Comparison of ENCODE assay signal across 8 cellular contexts in genomic region chr11:57566564-57567209, GRCh38. TPM values are rescaled to one million over a fixed set of nuclear protein-coding genes. Genes with fewer than 3 reads are reported as not detected.
DNase-seq lines count a peak whose midpoint lies in the region; ATAC-seq and TF ChIP-seq lines count a peak whose summit lies in the region.

No MANE protein-coding gene starts in this region.

- H3K4me3 Mint-ChIP-seq in activated naive CD8-positive, alpha-beta T cell = peak overlapping the region; percentile 97

- no peaks in the 10 kb centered on the region for H3K9me3 Mint-ChIP-seq in activated naive CD8-positive, alpha-beta T cell (ENCODE audit: low read depth)

- no peaks in the 10 kb centered on the region for H3K36me3 ChIP-seq in cardiac muscle cell
- H3K36me3 ChIP-seq in left lung = peaks cover 0 to 6% of the 10 kb centered on the region in 2 donors

- DNase-seq in cardiac muscle cell (ENCODE audit: low read depth in 1 of 2, low spot score in 1 of 2) (peak in 1 of 2 donors; percentile 10), left cardiac atrium (no peak), left lung (no peak), glomerular visceral epithelial cell (ENCODE audit: extremely low spot score) (no peak), hippocampal formation (lab: John Stamatoyannopoulos, UW) (no peak), DMS 273 (lab: John Stamatoyannopoulos, UW; ENCODE audit: unreplicated experiment) (no peak)

- no peaks in the 10 kb centered on the region for H3K27me3 ChIP-seq in cardiac muscle cell
- H3K27me3 ChIP-seq in left lung = no peaks in the 10 kb centered on the region

- H3K9me3 ChIP-seq in cardiac muscle cell (ENCODE audit: low read depth) = no peaks in the 10 kb centered on the region
- H3K9me3 ChIP-seq in left lung = no peaks in the 10 kb centered on the region

- H3K4me1 ChIP-seq in cardiac muscle cell (ENCODE audit: low read depth) = peaks cover 9% of the 10 kb centered on the region
- H3K4me1 ChIP-seq in left lung = peaks cover 18 to 55% of the 10 kb centered on the region in 2 donors

- peaks cover 8% of the 10 kb centered on the region for H3K36me3 Mint-ChIP-seq in activated naive CD8-positive, alpha-beta T cell

- H3K27ac ChIP-seq in cardiac muscle cell (peak overlapping the region; percentile 82), left lung (peak overlapping the region; percentile 90 to 92), temporal lobe (ENCODE audit: low read depth, low read length) (peak overlapping the region; percentile 86)

- H3K4me1 Mint-ChIP-seq in activated naive CD8-positive, alpha-beta T cell (ENCODE audit: low read depth) = peaks cover 54% of the 10 kb centered on the region

- no peak for ATAC-seq in left cardiac atrium
- ATAC-seq in left lung = no peak

- no peaks in the 10 kb centered on the region for H3K27me3 Mint-ChIP-seq in activated naive CD8-positive, alpha-beta T cell

- peak overlapping the region; percentile 96 for H3K27ac Mint-ChIP-seq in activated naive CD8-positive, alpha-beta T cell

- TF ChIP-seq CTCF in cardiac muscle cell (IDR thresholded peaks at IDR 0.05; ENCODE audit: low read depth, low read length) (no peak), left lung (IDR thresholded peaks at IDR 0.05) (no peak)

- intact Hi-C loops in left cardiac atrium (cut with DNase I) (loop anchor here in 1 of 2 donors (5.0 kb wide), 1 partner anchor 76 kb away; no protein-coding TSS in a partner anchor), left lung (cut with DNase I) (loop anchor here in 1 of 2 donors (5.0 kb wide), 1 partner anchor 76 kb away; no protein-coding TSS in a partner anchor)

- H3K4me3 ChIP-seq in cardiac muscle cell (peak overlapping the region; percentile 87), left lung (peak overlapping the region; percentile 70 to 88)

RNA-seq across cellular contexts. Expression of gene UBE2L6, which starts 0.8 kb away (rescaled TPM):
- 113 and 129 TPM in 2 replicates for total RNA-seq in cardiac muscle cell
- 158 and 231 TPM in 2 replicates for polyA plus RNA-seq in cardiac muscle cell
- 10 to 100 TPM; 28.9 to 30.0 TPM for total RNA-seq in left cardiac atrium
- 100 to 1,000 TPM in 1 of 2 donors, 10 to 100 TPM in 1; 97.1 to 109 TPM for total RNA-seq in left lung
- 40.8 TPM for total RNA-seq in temporal lobe

RNA-seq across cellular contexts. Expression of gene SMTNL1, which starts 29.3 kb away (rescaled TPM):
- 0.11 TPM in 1 of 2 replicates, not detected in the other for total RNA-seq in cardiac muscle cell
- polyA plus RNA-seq in cardiac muscle cell = 0.47 and 0.89 TPM in 2 replicates
- not detected for total RNA-seq in left cardiac atrium
- total RNA-seq in left lung = not detected
- total RNA-seq in temporal lobe = not detected

RNA-seq across cellular contexts. Expression of gene SERPING1, which starts 30.8 kb away (rescaled TPM):
- total RNA-seq in cardiac muscle cell (42.8 and 51.9 TPM in 2 replicates), left cardiac atrium (100 to 1,000 TPM; 198 to 266 TPM), left lung (100 to 1,000 TPM; 195 to 329 TPM), temporal lobe (11.3 TPM)
- 80.7 and 123 TPM in 2 replicates for polyA plus RNA-seq in cardiac muscle cell

RNA-seq across cellular contexts. Expression of gene TIMM10, which starts 36.1 kb away (rescaled TPM):
- total RNA-seq in cardiac muscle cell (32.6 and 45.1 TPM in 2 replicates), left cardiac atrium (10 to 100 TPM; 58.0 to 58.9 TPM), left lung (10 to 100 TPM; 21.7 to 39.6 TPM), temporal lobe (27.0 TPM)
- polyA plus RNA-seq in cardiac muscle cell = 57.3 and 64.7 TPM in 2 replicates

RNA-seq across cellular contexts. Expression of gene SLC43A1, which starts 51.2 kb away (rescaled TPM):
- total RNA-seq in cardiac muscle cell (13.3 and 24.6 TPM in 2 replicates), left cardiac atrium (1 to 10 TPM; 5.8 to 7.2 TPM), left lung (10 to 100 TPM; 11.8 to 25.3 TPM), temporal lobe (1.2 TPM)
- 11.2 and 23.7 TPM in 2 replicates for polyA plus RNA-seq in cardiac muscle cell
